Comparison of ENCODE assay signal across 14 cellular contexts in genomic region chr6:11370191-11371018, GRCh38.
DNase-seq lines count a peak whose midpoint lies in the region; ATAC-seq and TF ChIP-seq lines count a peak whose summit lies in the region.
"Had no signal": no experiment of that assay in that cellular context is flagged by ENCODE, and none has a peak within 500 bp of the region (broad histone marks: within the 10 kb centered on the region; RNA-seq: fewer than 3 reads in every experiment).

No MANE protein-coding gene starts in this region.

- no peaks in the 10 kb centered on the region for H3K36me3 ChIP-seq in lung (ENCODE audit: control insufficient read depth in 2 of 2, insufficient read depth in 2 of 2, low read length in 2 of 2)
- no peaks in the 10 kb centered on the region for H3K36me3 ChIP-seq in thoracic aorta

- intact Hi-C loops in activated CD4-positive, alpha-beta T cell treated with anti-CD3 and anti-CD28 coated beads for 36 hours (cut with DNase I, micrococcal nuclease) = no loop called here

- H3K4me3 Mint-ChIP-seq in activated CD4-positive, alpha-beta T cell treated with anti-CD3 and anti-CD28 coated beads for 36 hours = no peak overlapping the region
- H3K4me3 Mint-ChIP-seq in activated CD4-positive, alpha-beta T cell treated with anti-CD3 and anti-CD28 coated beads, Interleukin-2, amount 10 ng/mL, durations not matched to agents 7 days and 5 days = no peak overlapping the region
- H3K4me3 Mint-ChIP-seq: stimulated activated effector memory CD8-positive, alpha-beta T cell treated with anti-CD3 and anti-CD28 coated beads, Interleukin-12 subunit alpha, Interleukin-12 subunit beta, amount 100 ng/mL, for 72 hours; T-helper 2 cell treated with Interferon-gamma antibody and Interleukin-4, amounts not matched to agents 5 μg/mL and 100 μg/mL, for 36 hours had no signal

- WGBS in lung, 2 donors = 74 to 78% methylated on average over 24 of the region's 24 CpGs

- no peaks in the 10 kb centered on the region for H3K27me3 Mint-ChIP-seq in activated CD4-positive, alpha-beta T cell treated with anti-CD3 and anti-CD28 coated beads for 36 hours
- no peaks in the 10 kb centered on the region for H3K27me3 Mint-ChIP-seq in activated CD4-positive, alpha-beta T cell treated with anti-CD3 and anti-CD28 coated beads, Interleukin-2, amount 10 ng/mL, durations not matched to agents 7 days and 5 days

- peaks cover 44% of the 10 kb centered on the region for H3K36me3 Mint-ChIP-seq in activated CD4-positive, alpha-beta T cell treated with anti-CD3 and anti-CD28 coated beads for 36 hours (ENCODE audit: low read depth)
- H3K36me3 Mint-ChIP-seq in activated CD4-positive, alpha-beta T cell treated with anti-CD3 and anti-CD28 coated beads, Interleukin-2, amount 10 ng/mL, durations not matched to agents 7 days and 5 days (ENCODE audit: low read depth) = peaks cover 55% of the 10 kb centered on the region

- TF ChIP-seq CTCF in choroid plexus epithelial cell (conservative IDR thresholded peaks at IDR 0.05; ENCODE audit: low read depth, low read length) (no peak), lung (IDR thresholded peaks at IDR 0.05; ENCODE audit: control extremely low read depth, extremely low read depth) (no peak), thoracic aorta (IDR thresholded peaks at IDR 0.05) (no peak)

- POLR2A ChIA-PET in activated CD4-positive, alpha-beta T cell treated with anti-CD3 and anti-CD28 coated beads for 36 hours (lab: Charles Lee) = no interaction called here
- POLR2A ChIA-PET in activated CD4-positive, alpha-beta T cell treated with anti-CD3 and anti-CD28 coated beads, Interleukin-2, amount 10 ng/mL, durations not matched to agents 7 days and 5 days (lab: Charles Lee) = no interaction called here

- H3K4me1 ChIP-seq in lung (ENCODE audit: control insufficient read depth in 2 of 2, insufficient read depth in 2 of 2, low read length in 2 of 2) (peaks cover 2 to 14% of the 10 kb centered on the region in 2 donors), thoracic aorta (ENCODE audit: control insufficient read depth in 1 of 2, low read depth in 2 of 2) (peaks cover 25 to 36% of the 10 kb centered on the region in 2 donors)

- H3K9me3 ChIP-seq in lung (ENCODE audit: control insufficient read depth in 2 of 2, insufficient read depth in 1 of 2, low read length in 1 of 2) (no peaks in the 10 kb centered on the region), thoracic aorta (no peaks in the 10 kb centered on the region)

- H3K27ac ChIP-seq in lung (ENCODE audit: low read depth in 1 of 2, low read length in 1 of 2) (peak overlapping the region; percentile 61 to 79), thoracic aorta (peak overlapping the region; percentile 1 to 12)

- peak overlapping the region; percentile 44 for H3K27ac Mint-ChIP-seq in activated CD4-positive, alpha-beta T cell treated with anti-CD3 and anti-CD28 coated beads for 36 hours
- no peak overlapping the region for H3K27ac Mint-ChIP-seq in activated CD4-positive, alpha-beta T cell treated with anti-CD3 and anti-CD28 coated beads, Interleukin-2, amount 10 ng/mL, durations not matched to agents 7 days and 5 days
- H3K27ac Mint-ChIP-seq: T-helper 2 cell treated with Interferon-gamma antibody and Interleukin-4, amounts not matched to agents 5 μg/mL and 100 μg/mL, for 36 hours had no signal

- CTCF ChIA-PET in activated CD4-positive, alpha-beta T cell treated with anti-CD3 and anti-CD28 coated beads for 36 hours (lab: Charles Lee) = interaction anchor here (0.6 to 1.6 kb wide), 2 partner anchors 8 to 10 kb away, joined by 3 to 5 read pairs; no protein-coding TSS in a partner anchor
- CTCF ChIA-PET in activated CD4-positive, alpha-beta T cell treated with anti-CD3 and anti-CD28 coated beads, Interleukin-2, amount 10 ng/mL, durations not matched to agents 7 days and 5 days (lab: Charles Lee) = interaction anchor here (0.6 to 1.7 kb wide), 5 partner anchors 10 to 1231 kb away, joined by 3 to 5 read pairs (median 3); no protein-coding TSS in a partner anchor

- no peak for ATAC-seq in activated CD4-positive, alpha-beta T cell treated with anti-CD3 and anti-CD28 coated beads for 36 hours
- ATAC-seq in lung (ENCODE audit: insufficient read depth, low FRiP score) (no peak), thoracic aorta (ENCODE audit: insufficient number of reproducible peaks, low FRiP score, low read depth) (no peak), HG02623 (IDR thresholded peaks at IDR 0.05; ENCODE audit: unreplicated experiment) (no peak)
- ATAC-seq: stimulated activated effector memory CD8-positive, alpha-beta T cell treated with anti-CD3 and anti-CD28 coated beads, Interleukin-12 subunit alpha, Interleukin-12 subunit beta, amount 100 ng/mL, for 72 hours had no signal

- peaks cover 83% of the 10 kb centered on the region for H3K4me1 Mint-ChIP-seq in activated CD4-positive, alpha-beta T cell treated with anti-CD3 and anti-CD28 coated beads for 36 hours
- peaks cover 58% of the 10 kb centered on the region for H3K4me1 Mint-ChIP-seq in activated CD4-positive, alpha-beta T cell treated with anti-CD3 and anti-CD28 coated beads, Interleukin-2, amount 10 ng/mL, durations not matched to agents 7 days and 5 days

- no peak for DNase-seq in activated CD4-positive, alpha-beta T cell treated with anti-CD3 and anti-CD28 coated beads for 36 hours
- no peak for DNase-seq in activated CD4-positive, alpha-beta T cell treated with anti-CD3 and anti-CD28 coated beads, Interleukin-2, amount 10 ng/mL, durations not matched to agents 7 days and 5 days
- peak; percentile 54 for DNase-seq in choroid plexus epithelial cell (ENCODE audit: low read depth)
- DNase-seq in lung (ENCODE audit: low spot score) = no peak
- DNase-seq in thoracic aorta (ENCODE audit: low spot score) = no peak
- no peak for DNase-seq in NCI-H345 (lab: John Stamatoyannopoulos, UW)
- DNase-seq in activated CD4-positive, CD25-positive, alpha-beta regulatory T cell treated with anti-CD3 and anti-CD28 coated beads, Interleukin-2, amount 50 U/mL, for 72 hours = no peak
- DNase-seq: amniotic stem cell, erythroblast, HCEC 1CT, NCI-H2029 treated with DMSO at 0.1 percent for 48 hours had no signal

- peaks cover 7% of the 10 kb centered on the region for H3K9me3 Mint-ChIP-seq in activated CD4-positive, alpha-beta T cell treated with anti-CD3 and anti-CD28 coated beads for 36 hours (ENCODE audit: low read depth)
- peaks cover 9% of the 10 kb centered on the region for H3K9me3 Mint-ChIP-seq in activated CD4-positive, alpha-beta T cell treated with anti-CD3 and anti-CD28 coated beads, Interleukin-2, amount 10 ng/mL, durations not matched to agents 7 days and 5 days
- H3K9me3 Mint-ChIP-seq: T-helper 2 cell treated with Interferon-gamma antibody and Interleukin-4, amounts not matched to agents 5 μg/mL and 100 μg/mL, for 36 hours had no signal

- H3K27me3 ChIP-seq in lung (ENCODE audit: control insufficient read depth, insufficient read depth) = no peaks in the 10 kb centered on the region
- no peaks in the 10 kb centered on the region for H3K27me3 ChIP-seq in thoracic aorta (replicated peaks; ENCODE audit: insufficient read depth)

- H3K4me3 ChIP-seq in choroid plexus epithelial cell (ENCODE audit: low read depth, low read length) (no peak overlapping the region), lung (no peak overlapping the region), thoracic aorta (no peak overlapping the region)
